Comparison of ENCODE assay signal across 8 cellular contexts in genomic region chr1:235069577-235070563, GRCh38. TPM values are rescaled to one million over a fixed set of nuclear protein-coding genes. Genes with fewer than 3 reads are reported as not detected.
A peak's percentile ranks its signal among the peaks of the same experiment; 100 is the strongest.
DNase-seq lines count a peak whose midpoint lies in the region; ATAC-seq and TF ChIP-seq lines count a peak whose summit lies in the region.

No MANE protein-coding gene starts in this region.

- TF ChIP-seq EP300 in Ishikawa (IDR thresholded peaks at IDR 0.05; ENCODE audit: borderline replicate concordance) = peak; percentile 80

- no peaks in the 10 kb centered on the region for H3K36me3 ChIP-seq in SJSA1
- no peaks in the 10 kb centered on the region for H3K36me3 ChIP-seq in thoracic aorta

- H3K27me3 ChIP-seq in SJSA1 (replicated peaks) = no peaks in the 10 kb centered on the region
- H3K27me3 ChIP-seq in right cardiac atrium (ENCODE audit: control insufficient read depth, insufficient read depth) = no peaks in the 10 kb centered on the region
- no peaks in the 10 kb centered on the region for H3K27me3 ChIP-seq in thoracic aorta (replicated peaks; ENCODE audit: insufficient read depth)

- intact Hi-C loops in right cardiac atrium (cut with DNase I) = loop anchor here in 3 of 4 donors (5.0 to 10.0 kb wide), 5 partner anchors 85 to 205 kb away; no protein-coding TSS in a partner anchor

- H3K27ac ChIP-seq in SJSA1 (no peak overlapping the region), right cardiac atrium (ENCODE audit: low read length) (peak overlapping the region; percentile 28), thoracic aorta (peak overlapping the region; percentile 40 to 73)

- peak; percentile 32 to 57 for DNase-seq in SJSA1 (ENCODE audit: low read depth in 1 of 2, low spot score in 2 of 2)
- peak; percentile 79 to 85 (median 83) for DNase-seq in right cardiac atrium
- DNase-seq in thoracic aorta (ENCODE audit: low spot score) = peak; percentile 80
- no peak for DNase-seq in NCI-H2227 (lab: John Stamatoyannopoulos, UW; ENCODE audit: unreplicated experiment)
- no peak for DNase-seq in MV-4-11 (lab: John Stamatoyannopoulos, UW)
- DNase-seq in ureter (ENCODE audit: low spot score) = no peak

- WGBS in right cardiac atrium = 37% methylated on average over 34 of the region's 34 CpGs

- no peak for TF ChIP-seq CTCF in thoracic aorta (IDR thresholded peaks at IDR 0.05)

- H3K4me3 ChIP-seq in SJSA1 (no peak overlapping the region), right cardiac atrium (ENCODE audit: low read length) (no peak overlapping the region), thoracic aorta (no peak overlapping the region)

- ATAC-seq in right cardiac atrium (peak; percentile 33 to 35), thoracic aorta (ENCODE audit: insufficient number of reproducible peaks, low FRiP score, low read depth) (peak; percentile 64), GM18505 (IDR thresholded peaks at IDR 0.05; ENCODE audit: unreplicated experiment) (no peak)

- TF ChIP-seq POLR2A in GM18505 (IDR thresholded peaks at IDR 0.05; ENCODE audit: borderline replicate concordance, extremely low read depth, insufficient read depth, insufficient read length) = no peak

- peaks cover 48% of the 10 kb centered on the region for H3K4me1 ChIP-seq in SJSA1 (replicated peaks)
- peaks cover 37% of the 10 kb centered on the region for H3K4me1 ChIP-seq in right cardiac atrium (ENCODE audit: control insufficient read depth, insufficient read depth, low read length)
- H3K4me1 ChIP-seq in thoracic aorta (ENCODE audit: control insufficient read depth in 1 of 2, low read depth in 2 of 2) = peaks cover 37 to 62% of the 10 kb centered on the region in 2 donors

- H3K9me3 ChIP-seq in SJSA1 (replicated peaks) (no peaks in the 10 kb centered on the region), right cardiac atrium (ENCODE audit: control insufficient read depth, low read length) (no peaks in the 10 kb centered on the region), thoracic aorta (no peaks in the 10 kb centered on the region)

- peak; percentile 18; the same call in 1 of the 2 replicates for TF ChIP-seq RAD21 in Ishikawa (IDR thresholded peaks at IDR 0.05; ENCODE audit: low read depth)

TF ChIP-seq in Ishikawa, 13 proteins besides CTCF, POLR2A, EP300 and RAD21:
- TF ChIP-seq NFIC (IDR thresholded peaks at IDR 0.05) (peak; percentile 92), MAX (IDR thresholded peaks at IDR 0.05) (peak; percentile 93), CREB1 (IDR thresholded peaks at IDR 0.05; ENCODE audit: low read depth) (no peak), USF1 (IDR thresholded peaks at IDR 0.05) (peak; percentile 31; the same call in 1 of the 2 replicates), TCF12 (IDR thresholded peaks at IDR 0.05; ENCODE audit: low read depth) (peak; percentile 95), CEBPB (IDR thresholded peaks at IDR 0.05) (peak; percentile 79), TEAD4 (IDR thresholded peaks at IDR 0.05) (peak; percentile 73), YY1 (IDR thresholded peaks at IDR 0.05; ENCODE audit: low read depth) (0 out of 2 replicates have a peak, but pooled peaks have one; percentile 33), REST (IDR thresholded peaks at IDR 0.05; ENCODE audit: low read depth) (no peak), EGR1 (IDR thresholded peaks at IDR 0.05) (no peak), TAF1 (IDR thresholded peaks at IDR 0.05; ENCODE audit: low read depth) (no peak), FOXM1 (IDR thresholded peaks at IDR 0.05; ENCODE audit: borderline replicate concordance, low read depth) (peak; percentile 41; the same call in 1 of the 2 replicates), ZBTB7A (IDR thresholded peaks at IDR 0.05; ENCODE audit: low read depth) (no peak)

RNA-seq across cellular contexts. Expression of gene TOMM20, which starts 58.8 kb away (rescaled TPM):
- total RNA-seq in SJSA1 (2014; rRNA removed; shearing (Covaris generic)) = 65.5 and 78.0 TPM in 2 replicates
- total RNA-seq in right cardiac atrium = 100 to 1,000 TPM in 1 of 4 donors, 10 to 100 TPM in 3; 88.1 to 110 (median 96.4) TPM
- polyA plus RNA-seq in right cardiac atrium = 66.3 TPM
- 100 to 1,000 TPM in 1 of 2 donors, 10 to 100 TPM in 1; 59.0 to 101 TPM for total RNA-seq in thoracic aorta
- 104 TPM for total RNA-seq in ureter

Comparison
In these comparisons a context has a peak if more than half of its experiments do, and no peak if none do; other contexts are left out.
1. DNase-seq: peak in SJSA1 (2 of 2), right cardiac atrium (3 of 3) and thoracic aorta (single experiment); none in NCI-H2227 (single experiment), MV-4-11 (single experiment) and ureter (single experiment).